1 cellular context compared by ENCODE assay signal in genomic region chr7:143380646-143381426, GRCh38.
A peak's percentile ranks its signal among the peaks of the same experiment; 100 is the strongest.
TF ChIP-seq lines count a peak whose summit lies in the region.

A gene with protein sequence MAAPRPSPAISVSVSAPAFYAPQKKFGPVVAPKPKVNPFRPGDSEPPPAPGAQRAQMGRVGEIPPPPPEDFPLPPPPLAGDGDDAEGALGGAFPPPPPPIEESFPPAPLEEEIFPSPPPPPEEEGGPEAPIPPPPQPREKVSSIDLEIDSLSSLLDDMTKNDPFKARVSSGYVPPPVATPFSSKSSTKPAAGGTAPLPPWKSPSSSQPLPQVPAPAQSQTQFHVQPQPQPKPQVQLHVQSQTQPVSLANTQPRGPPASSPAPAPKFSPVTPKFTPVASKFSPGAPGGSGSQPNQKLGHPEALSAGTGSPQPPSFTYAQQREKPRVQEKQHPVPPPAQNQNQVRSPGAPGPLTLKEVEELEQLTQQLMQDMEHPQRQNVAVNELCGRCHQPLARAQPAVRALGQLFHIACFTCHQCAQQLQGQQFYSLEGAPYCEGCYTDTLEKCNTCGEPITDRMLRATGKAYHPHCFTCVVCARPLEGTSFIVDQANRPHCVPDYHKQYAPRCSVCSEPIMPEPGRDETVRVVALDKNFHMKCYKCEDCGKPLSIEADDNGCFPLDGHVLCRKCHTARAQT (plus strand): TSS chr7:143381345. CDS start chr7:143381572, 227 bp downstream.

TF ChIP-seq in K562, 482 proteins besides CTCF, POLR2A, EP300 and RAD21 (continued from another document and continues in another):
- peak; percentile 86 for TF ChIP-seq THAP12 (CRISPR knock-in tag; IDR thresholded peaks at IDR 0.05)
- TF ChIP-seq ZC3H4 (CRISPR knock-in tag; IDR thresholded peaks at IDR 0.05; ENCODE audit: borderline replicate concordance) = peak; percentile 93; the same call in 1 of the 2 replicates
- no peak for TF ChIP-seq MCM5 (IDR thresholded peaks at IDR 0.05; ENCODE audit: low read depth)
- no peak for TF ChIP-seq ETV6 (IDR thresholded peaks at IDR 0.05; ENCODE audit: borderline replicate concordance in 1 of 2, low read depth in 2 of 2, low read length in 1 of 2)
- no peak for TF ChIP-seq ETV6 (CRISPR knock-in tag; IDR thresholded peaks at IDR 0.05; ENCODE audit: borderline replicate concordance)
- no peak for TF ChIP-seq PPARD (CRISPR knock-in tag; IDR thresholded peaks at IDR 0.05)
- TF ChIP-seq ZSCAN29 (IDR thresholded peaks at IDR 0.05) = 0 out of 2 replicates have a peak, but pooled peaks have one; percentile 2
- TF ChIP-seq JUND (IDR thresholded peaks at IDR 0.05; ENCODE audit: borderline replicate concordance, low read depth, low read length) = peak; percentile 93
- TF ChIP-seq JUND (tag; IDR thresholded peaks at IDR 0.05; ENCODE audit: borderline replicate concordance, low read depth, low read length) = peak; percentile 76; the same call in 1 of the 3 replicates
- TF ChIP-seq ZNF274 (IDR thresholded peaks at IDR 0.05; ENCODE audit: borderline replicate concordance, low read depth, low read length) = no peak
- no peak; the same call in 1 of the 2 replicates for TF ChIP-seq JUNB (CRISPR knock-in tag; conservative IDR thresholded peaks at IDR 0.05)
- no peak for TF ChIP-seq ZNF280A (IDR thresholded peaks at IDR 0.05; ENCODE audit: low read depth, partially characterized antibody)
- TF ChIP-seq ZFP30 (CRISPR knock-in tag; IDR thresholded peaks at IDR 0.05; ENCODE audit: borderline replicate concordance) = no peak
- TF ChIP-seq, protein P1, sequence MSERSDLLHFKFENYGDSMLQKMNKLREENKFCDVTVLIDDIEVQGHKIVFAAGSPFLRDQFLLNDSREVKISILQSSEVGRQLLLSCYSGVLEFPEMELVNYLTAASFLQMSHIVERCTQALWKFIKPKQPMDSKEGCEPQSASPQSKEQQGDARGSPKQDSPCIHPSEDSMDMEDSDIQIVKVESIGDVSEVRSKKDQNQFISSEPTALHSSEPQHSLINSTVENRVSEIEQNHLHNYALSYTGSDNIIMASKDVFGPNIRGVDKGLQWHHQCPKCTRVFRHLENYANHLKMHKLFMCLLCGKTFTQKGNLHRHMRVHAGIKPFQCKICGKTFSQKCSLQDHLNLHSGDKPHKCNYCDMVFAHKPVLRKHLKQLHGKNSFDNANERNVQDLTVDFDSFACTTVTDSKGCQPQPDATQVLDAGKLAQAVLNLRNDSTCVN (CRISPR knock-in tag; IDR thresholded peaks at IDR 0.05) = no peak
- no peak for TF ChIP-seq HEY1 (CRISPR knock-in tag; IDR thresholded peaks at IDR 0.05; ENCODE audit: borderline replicate concordance)
- TF ChIP-seq RBBP5 (IDR thresholded peaks at IDR 0.05; ENCODE audit: borderline replicate concordance, insufficient read depth, low read length, poor library complexity, severe bottlenecking) = peak; percentile 4
- TF ChIP-seq ZC3H8 (IDR thresholded peaks at IDR 0.05) = no peak
- no peak for TF ChIP-seq DIDO1 (tag; IDR thresholded peaks at IDR 0.05; ENCODE audit: low read depth)
- TF ChIP-seq, protein P2, sequence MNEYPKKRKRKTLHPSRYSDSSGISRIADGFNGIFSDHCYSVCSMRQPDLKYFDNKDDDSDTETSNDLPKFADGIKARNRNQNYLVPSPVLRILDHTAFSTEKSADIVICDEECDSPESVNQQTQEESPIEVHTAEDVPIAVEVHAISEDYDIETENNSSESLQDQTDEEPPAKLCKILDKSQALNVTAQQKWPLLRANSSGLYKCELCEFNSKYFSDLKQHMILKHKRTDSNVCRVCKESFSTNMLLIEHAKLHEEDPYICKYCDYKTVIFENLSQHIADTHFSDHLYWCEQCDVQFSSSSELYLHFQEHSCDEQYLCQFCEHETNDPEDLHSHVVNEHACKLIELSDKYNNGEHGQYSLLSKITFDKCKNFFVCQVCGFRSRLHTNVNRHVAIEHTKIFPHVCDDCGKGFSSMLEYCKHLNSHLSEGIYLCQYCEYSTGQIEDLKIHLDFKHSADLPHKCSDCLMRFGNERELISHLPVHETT (CRISPR knock-in tag; conservative IDR thresholded peaks at IDR 0.05 in 1 of 2, IDR thresholded peaks at IDR 0.05 in 1 of 2) = peak in 1 of 2 experiments; percentile 52; a peak in 1 of 4 replicates
- TF ChIP-seq, protein P3, sequence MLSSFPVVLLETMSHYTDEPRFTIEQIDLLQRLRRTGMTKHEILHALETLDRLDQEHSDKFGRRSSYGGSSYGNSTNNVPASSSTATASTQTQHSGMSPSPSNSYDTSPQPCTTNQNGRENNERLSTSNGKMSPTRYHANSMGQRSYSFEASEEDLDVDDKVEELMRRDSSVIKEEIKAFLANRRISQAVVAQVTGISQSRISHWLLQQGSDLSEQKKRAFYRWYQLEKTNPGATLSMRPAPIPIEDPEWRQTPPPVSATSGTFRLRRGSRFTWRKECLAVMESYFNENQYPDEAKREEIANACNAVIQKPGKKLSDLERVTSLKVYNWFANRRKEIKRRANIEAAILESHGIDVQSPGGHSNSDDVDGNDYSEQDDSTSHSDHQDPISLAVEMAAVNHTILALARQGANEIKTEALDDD (IDR thresholded peaks at IDR 0.05) = no peak
- no peak for TF ChIP-seq GATA2 (CRISPR knock-in tag; IDR thresholded peaks at IDR 0.05)
- no peak for TF ChIP-seq NFYB (IDR thresholded peaks at IDR 0.05; ENCODE audit: extremely low read depth, insufficient read length)
- TF ChIP-seq ADNP (tag; IDR thresholded peaks at IDR 0.05) = no peak
- no peak for TF ChIP-seq CEBPB (tag; IDR thresholded peaks at IDR 0.05)
- TF ChIP-seq ZNF232 (CRISPR knock-in tag; IDR thresholded peaks at IDR 0.05) = no peak
- peak; percentile 86 for TF ChIP-seq RBM22 (IDR thresholded peaks at IDR 0.05; ENCODE audit: low read depth, low read length, poor library complexity, severe bottlenecking)
- no peak for TF ChIP-seq MAFG (tag; conservative IDR thresholded peaks at IDR 0.05)
- no peak; the same call in 1 of the 2 replicates for TF ChIP-seq TEAD4 (IDR thresholded peaks at IDR 0.05; ENCODE audit: low read length)
- TF ChIP-seq TEAD4 (CRISPR knock-in tag; IDR thresholded peaks at IDR 0.05; ENCODE audit: borderline replicate concordance) = no peak
- TF ChIP-seq, protein P4, sequence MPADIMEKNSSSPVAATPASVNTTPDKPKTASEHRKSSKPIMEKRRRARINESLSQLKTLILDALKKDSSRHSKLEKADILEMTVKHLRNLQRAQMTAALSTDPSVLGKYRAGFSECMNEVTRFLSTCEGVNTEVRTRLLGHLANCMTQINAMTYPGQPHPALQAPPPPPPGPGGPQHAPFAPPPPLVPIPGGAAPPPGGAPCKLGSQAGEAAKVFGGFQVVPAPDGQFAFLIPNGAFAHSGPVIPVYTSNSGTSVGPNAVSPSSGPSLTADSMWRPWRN (IDR thresholded peaks at IDR 0.05; ENCODE audit: low read depth) = no peak
- peak; percentile 74 for TF ChIP-seq KLF13 (tag; IDR thresholded peaks at IDR 0.05; ENCODE audit: borderline replicate concordance, low read depth)
- peak; percentile 93 to 97; a peak in 3 of 4 replicates for TF ChIP-seq UBTF (IDR thresholded peaks at IDR 0.05; ENCODE audit: borderline replicate concordance in 1 of 2, low read depth in 2 of 2, low read length in 2 of 2)
- TF ChIP-seq SAFB2 (IDR thresholded peaks at IDR 0.05; ENCODE audit: borderline replicate concordance, low read depth, low read length, severe bottlenecking) = no peak
- TF ChIP-seq CTBP1 (IDR thresholded peaks at IDR 0.05; ENCODE audit: borderline replicate concordance) = peak; percentile 43
- peak; percentile 21; the same call in 1 of the 2 replicates for TF ChIP-seq CXXC5 (CRISPR knock-in tag; IDR thresholded peaks at IDR 0.05)
- TF ChIP-seq ZKSCAN3 (CRISPR knock-in tag; IDR thresholded peaks at IDR 0.05) = no peak
- no peak for TF ChIP-seq RBM17 (IDR thresholded peaks at IDR 0.05; ENCODE audit: borderline replicate concordance, low read depth, low read length)
- 0 out of 2 replicates have a peak, but pooled peaks have one; percentile 44 for TF ChIP-seq STAT5A (IDR thresholded peaks at IDR 0.05; ENCODE audit: borderline replicate concordance, low read length)
- TF ChIP-seq ATF3 (IDR thresholded peaks at IDR 0.05) = peak; percentile 93
- peak; percentile 83; the same call in 1 of the 2 replicates for TF ChIP-seq ATF3 (CRISPR knock-in tag; conservative IDR thresholded peaks at IDR 0.05)
- TF ChIP-seq SETDB1 (IDR thresholded peaks at IDR 0.05; ENCODE audit: low read length) = no peak
- peak in 1 of 3 experiments; percentile 89; a peak in 2 of 6 replicates for TF ChIP-seq ZBTB11 (CRISPR knock-in tag; IDR thresholded peaks at IDR 0.05)
- no peak for TF ChIP-seq CREBBP (IDR thresholded peaks at IDR 0.05; ENCODE audit: low read depth, low read length)
- TF ChIP-seq RNF2 (IDR thresholded peaks at IDR 0.05) = no peak; the same call in none of the 2 replicates
- peak; percentile 13; the same call in 1 of the 2 replicates for TF ChIP-seq CEBPG (CRISPR knock-in tag; IDR thresholded peaks at IDR 0.05)
- no peak for TF ChIP-seq CEBPG (tag; conservative IDR thresholded peaks at IDR 0.05 in 1 of 2, IDR thresholded peaks at IDR 0.05 in 1 of 2)
- TF ChIP-seq SRSF9 (IDR thresholded peaks at IDR 0.05; ENCODE audit: borderline replicate concordance, low read depth, low read length) = no peak
- no peak for TF ChIP-seq FOXM1 (IDR thresholded peaks at IDR 0.05; ENCODE audit: low read depth)
- 0 out of 2 replicates have a peak, but pooled peaks have one; percentile 65 for TF ChIP-seq FOXM1 (CRISPR knock-in tag; IDR thresholded peaks at IDR 0.05; ENCODE audit: low read depth)
- no peak for TF ChIP-seq ZSCAN32 (CRISPR knock-in tag; IDR thresholded peaks at IDR 0.05)
